17 cellular contexts compared by ENCODE assay signal in genomic region chr5:128304121-128304520, GRCh38.
DNase-seq lines count a peak whose midpoint lies in the region; ATAC-seq, FAIRE-seq and TF ChIP-seq lines count a peak whose summit lies in the region.
"Had no signal": no experiment of that assay in that cellular context is flagged by ENCODE, and none has a peak within 500 bp of the region (broad histone marks: within the 10 kb centered on the region; RNA-seq: fewer than 3 reads in every experiment).

No MANE protein-coding gene starts in this region.

- H3K4me3 ChIP-seq in MG63 (no peak overlapping the region), bronchial epithelial cell (ENCODE audit: low read depth, low read length) (no peak overlapping the region), GM23338 (no peak overlapping the region)
- H3K4me3 ChIP-seq: coronary artery, heart right ventricle, pancreas had no signal

- no peaks in the 10 kb centered on the region for H3K27me3 Mint-ChIP-seq in GM23338 (ENCODE audit: insufficient read depth, low read depth, poor library complexity)

- H3K9me3 Mint-ChIP-seq in GM23338, result peaks cover 13% of the 10 kb centered on the region
- H3K9me3 Mint-ChIP-seq in stimulated activated effector memory CD8-positive, alpha-beta T cell treated with anti-CD3 and anti-CD28 coated beads, Interleukin-12 subunit alpha, Interleukin-12 subunit beta, amount 100 ng/mL, for 72 hours, result no peaks in the 10 kb centered on the region
- H3K9me3 Mint-ChIP-seq: memory B cell had no signal

- H3K36me3 ChIP-seq in MG63, result no peaks in the 10 kb centered on the region
- no peaks in the 10 kb centered on the region for H3K36me3 ChIP-seq in bronchial epithelial cell (ENCODE audit: control insufficient read depth, insufficient read depth, low read length)
- 0 out of 2 replicates have a peak, but pooled peaks cover 5% of the 10 kb centered on the region for H3K36me3 ChIP-seq in GM23338 (ENCODE audit: insufficient read depth)
- H3K36me3 ChIP-seq: pancreas had no signal

- no peak overlapping the region for H3K27ac ChIP-seq in GM23338 (ENCODE audit: low read depth)
- H3K27ac ChIP-seq: coronary artery, heart right ventricle, pancreas had no signal

- no peaks in the 10 kb centered on the region for H3K9me2 ChIP-seq in GM23338 (ENCODE audit: insufficient read depth)

- no peak overlapping the region for H2AFZ ChIP-seq in GM23338

- no peaks in the 10 kb centered on the region for H4K20me1 ChIP-seq in GM23338 (replicated peaks; ENCODE audit: insufficient read depth)

- no peaks in the 10 kb centered on the region for H3F3A ChIP-seq in GM23338 (replicated peaks; ENCODE audit: low read depth)

- FAIRE-seq in D721Med (lab: Jason Lieb, UNC), result peak; percentile 81
- no peak for FAIRE-seq in bronchial epithelial cell (lab: Jason Lieb, UNC)
- FAIRE-seq: pancreas had no signal

- no peak overlapping the region for H3K27ac Mint-ChIP-seq in GM23338
- no peak overlapping the region for H3K27ac Mint-ChIP-seq in stimulated activated effector memory CD8-positive, alpha-beta T cell treated with anti-CD3 and anti-CD28 coated beads, Interleukin-12 subunit alpha, Interleukin-12 subunit beta, amount 100 ng/mL, for 72 hours
- H3K27ac Mint-ChIP-seq: memory B cell had no signal

- 0 out of 2 replicates have a peak, but pooled peaks cover 7% of the 10 kb centered on the region for H3K4me1 ChIP-seq in GM23338 (ENCODE audit: insufficient read depth)
- H3K4me1 ChIP-seq: pancreas had no signal

- no peaks in the 10 kb centered on the region for H3K79me2 ChIP-seq in GM23338 (replicated peaks; ENCODE audit: insufficient read depth)

- TF ChIP-seq CTCF in D721Med (IDR thresholded peaks at IDR 0.05; ENCODE audit: insufficient read depth, missing control alignments) (no peak), bronchial epithelial cell (IDR thresholded peaks at IDR 0.05; ENCODE audit: insufficient read depth, low read length, severe bottlenecking) (no peak), GM23338 (conservative IDR thresholded peaks at IDR 0.05; ENCODE audit: low read depth in 2 of 2) (no peak)

- H3K27me3 ChIP-seq in MG63 (no peaks in the 10 kb centered on the region), bronchial epithelial cell (ENCODE audit: control insufficient read depth, insufficient read depth, low read length) (no peaks in the 10 kb centered on the region), GM23338 (ENCODE audit: insufficient read depth) (no peaks in the 10 kb centered on the region)
- H3K27me3 ChIP-seq: heart right ventricle, pancreas had no signal

- no peaks in the 10 kb centered on the region for H3K9me3 ChIP-seq in MG63
- H3K9me3 ChIP-seq: heart right ventricle, pancreas had no signal

- H3K4me3 Mint-ChIP-seq in GM23338, result no peak overlapping the region
- no peak overlapping the region for H3K4me3 Mint-ChIP-seq in stimulated activated effector memory CD8-positive, alpha-beta T cell treated with anti-CD3 and anti-CD28 coated beads, Interleukin-12 subunit alpha, Interleukin-12 subunit beta, amount 100 ng/mL, for 72 hours
- H3K4me3 Mint-ChIP-seq: memory B cell had no signal

- H3K4me1 Mint-ChIP-seq in GM23338, result peaks cover 14% of the 10 kb centered on the region
- H3K4me1 Mint-ChIP-seq in stimulated activated effector memory CD8-positive, alpha-beta T cell treated with anti-CD3 and anti-CD28 coated beads, Interleukin-12 subunit alpha, Interleukin-12 subunit beta, amount 100 ng/mL, for 72 hours, result no peaks in the 10 kb centered on the region
- H3K4me1 Mint-ChIP-seq: memory B cell had no signal

- peaks cover 27% of the 10 kb centered on the region for H3K36me3 Mint-ChIP-seq in GM23338 (ENCODE audit: low read depth)
- H3K36me3 Mint-ChIP-seq in stimulated activated effector memory CD8-positive, alpha-beta T cell treated with anti-CD3 and anti-CD28 coated beads, Interleukin-12 subunit alpha, Interleukin-12 subunit beta, amount 100 ng/mL, for 72 hours, result no peaks in the 10 kb centered on the region
- H3K36me3 Mint-ChIP-seq: memory B cell had no signal

- H3K4me2 ChIP-seq in GM23338, result no peak overlapping the region

- DNase-seq in D721Med (ENCODE audit: insufficient read length, low spot score), result peak; percentile 26
- DNase-seq in MG63, result peak; percentile 80
- peak; percentile 88 for DNase-seq in bronchial epithelial cell (ENCODE audit: low read depth)
- DNase-seq in kidney tubule cell (ENCODE audit: low spot score), result peak; percentile 83
- no peak for DNase-seq in GM23338 (ENCODE audit: low spot score)
- no peak for DNase-seq in NOMO-1 (lab: John Stamatoyannopoulos, UW; ENCODE audit: unreplicated experiment in 2 of 2)
- DNase-seq in stimulated activated effector memory CD8-positive, alpha-beta T cell treated with anti-CD3 and anti-CD28 coated beads, Interleukin-12 subunit alpha, Interleukin-12 subunit beta, amount 100 ng/mL, for 72 hours (ENCODE audit: low spot score in 2 of 2), result no peak
- DNase-seq in NCI-H510A (lab: John Stamatoyannopoulos, UW), result no peak
- DNase-seq: activated CD4-positive, alpha-beta T cell treated with anti-CD3 and anti-CD28 coated beads, Interleukin-2, amount 50 U/mL, for 1 hour; activated effector memory CD4-positive, alpha-beta T cell treated with Interleukin-2 at 50 U/mL for 16 hours; C1 segment of cervical spinal cord; heart right ventricle; NK-92 treated with Interleukin-12 subunit alpha and Interleukin-12 subunit beta, amount 100 ng/mL, for 24 hours; pancreas; stimulated activated naive CD4-positive, alpha-beta T cell had no signal

- ATAC-seq in GM23338, result no peak
- no peak for ATAC-seq in stimulated activated effector memory CD8-positive, alpha-beta T cell treated with anti-CD3 and anti-CD28 coated beads, Interleukin-12 subunit alpha, Interleukin-12 subunit beta, amount 100 ng/mL, for 72 hours

TF ChIP-seq in GM23338, 12 proteins besides CTCF, POLR2A, EP300 and RAD21 (continues in another document):
- TF ChIP-seq EZH2phosphoT487 (IDR thresholded peaks at IDR 0.05; ENCODE audit: unreplicated experiment) (no peak), JUNB (IDR thresholded peaks at IDR 0.05; ENCODE audit: unreplicated experiment) (no peak), REST (IDR thresholded peaks at IDR 0.05; ENCODE audit: unreplicated experiment) (no peak), POLR2AphosphoS5 (IDR thresholded peaks at IDR 0.05; ENCODE audit: low read depth) (no peak)

Comparison
In these comparisons a context has a peak if more than half of its experiments do, and no peak if none do; other contexts are left out.
1. DNase-seq: peak in D721Med (single experiment), MG63 (single experiment), bronchial epithelial cell (single experiment) and kidney tubule cell (single experiment); none in GM23338 (single experiment), NOMO-1 (0 of 2), stimulated activated effector memory CD8-positive, alpha-beta T cell treated with anti-CD3 and anti-CD28 coated beads, Interleukin-12 subunit alpha, Interleukin-12 subunit beta, amount 100 ng/mL, for 72 hours (0 of 2) and NCI-H510A (single experiment).